In the genomic region with DNA sequence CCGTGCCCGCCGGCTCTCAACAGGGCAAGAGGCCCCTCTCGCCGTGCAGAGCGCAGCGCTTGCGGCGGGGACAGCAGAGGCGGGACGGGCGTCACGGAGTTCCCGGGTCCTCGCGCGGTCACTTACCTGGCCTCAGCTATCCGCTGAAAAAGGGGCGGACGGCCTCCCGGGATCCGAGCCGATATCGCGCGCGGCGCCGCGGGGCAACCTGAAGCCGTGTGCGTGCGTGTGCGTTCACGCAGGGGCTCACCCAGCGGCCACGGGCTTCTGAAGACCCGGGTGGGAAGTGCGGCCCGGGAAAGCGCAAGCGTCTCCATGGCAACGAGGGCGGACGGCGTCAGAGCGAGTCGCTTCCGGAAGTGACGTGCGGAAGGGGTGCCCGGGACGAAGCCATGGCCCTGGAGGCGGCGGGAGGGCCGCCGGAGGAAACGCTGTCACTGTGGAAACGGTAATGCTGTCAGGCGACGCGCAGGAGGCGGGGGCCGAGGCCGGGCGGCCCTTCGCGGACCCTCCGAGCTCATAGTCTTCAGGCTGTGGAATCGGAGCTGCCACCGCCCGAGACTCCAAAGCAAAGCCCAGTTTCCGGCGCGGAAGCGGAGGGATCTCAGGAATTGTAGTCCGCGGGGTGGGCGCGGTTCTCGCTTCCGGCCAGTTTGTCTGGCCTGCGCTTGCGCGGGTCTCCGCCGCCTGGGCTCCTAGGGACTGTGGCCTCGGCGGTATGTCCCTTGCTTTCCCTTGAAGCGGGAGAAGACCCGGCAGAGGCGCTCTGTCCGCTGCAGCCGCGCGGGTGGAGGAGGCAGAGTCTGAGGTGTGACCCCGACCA, we compare ENCODE assay signal across 1 cellular context.
TF ChIP-seq lines count a peak whose summit lies in the region.

A gene (plus strand): TSS at position 365 of the 823 bp plus-strand sequence. CDS start 28 bp downstream, at position 393.

TF ChIP-seq in HepG2, 621 proteins besides CTCF, POLR2A, EP300 and RAD21 (continued from another document and continues in another):
- TF ChIP-seq, protein P1, sequence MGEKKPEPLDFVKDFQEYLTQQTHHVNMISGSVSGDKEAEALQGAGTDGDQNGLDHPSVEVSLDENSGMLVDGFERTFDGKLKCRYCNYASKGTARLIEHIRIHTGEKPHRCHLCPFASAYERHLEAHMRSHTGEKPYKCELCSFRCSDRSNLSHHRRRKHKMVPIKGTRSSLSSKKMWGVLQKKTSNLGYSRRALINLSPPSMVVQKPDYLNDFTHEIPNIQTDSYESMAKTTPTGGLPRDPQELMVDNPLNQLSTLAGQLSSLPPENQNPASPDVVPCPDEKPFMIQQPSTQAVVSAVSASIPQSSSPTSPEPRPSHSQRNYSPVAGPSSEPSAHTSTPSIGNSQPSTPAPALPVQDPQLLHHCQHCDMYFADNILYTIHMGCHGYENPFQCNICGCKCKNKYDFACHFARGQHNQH (CRISPR knock-in tag; IDR thresholded peaks at IDR 0.05): peak; percentile 87
- TF ChIP-seq IKZF4 (CRISPR knock-in tag; IDR thresholded peaks at IDR 0.05; ENCODE audit: borderline replicate concordance, low read depth, not compliant biosample characterization) (peak; percentile 92), NCOA2 (CRISPR knock-in tag; IDR thresholded peaks at IDR 0.05) (no peak), IRF2 (CRISPR knock-in tag; IDR thresholded peaks at IDR 0.05) (peak; percentile 91), ZSCAN21 (CRISPR knock-in tag; IDR thresholded peaks at IDR 0.05; ENCODE audit: borderline replicate concordance) (no peak; the same call in none of the 2 replicates), PHF20 (CRISPR knock-in tag; IDR thresholded peaks at IDR 0.05) (peak; percentile 99), ZKSCAN5 (CRISPR knock-in tag; IDR thresholded peaks at IDR 0.05) (peak; percentile 43; the same call in 1 of the 2 replicates), ARNT2 (CRISPR knock-in tag; IDR thresholded peaks at IDR 0.05; ENCODE audit: low read depth) (peak; percentile 68; the same call in 1 of the 2 replicates), ZNF274 (CRISPR knock-in tag; IDR thresholded peaks at IDR 0.05) (peak; percentile 58; the same call in 1 of the 2 replicates), KLF11 (CRISPR knock-in tag; IDR thresholded peaks at IDR 0.05) (peak; percentile 80; the same call in 1 of the 2 replicates), ZNF317 (CRISPR knock-in tag; IDR thresholded peaks at IDR 0.05) (peak; percentile 88), MATR3 (CRISPR knock-in tag; IDR thresholded peaks at IDR 0.05) (no peak), TGIF2 (CRISPR knock-in tag; IDR thresholded peaks at IDR 0.05) (peak; percentile 49), FOXA1 (IDR thresholded peaks at IDR 0.05) (no peak), FOXA1 (CRISPR knock-in tag; IDR thresholded peaks at IDR 0.05) (no peak; the same call in 1 of the 2 replicates), HMG20A (CRISPR knock-in tag; IDR thresholded peaks at IDR 0.05; ENCODE audit: borderline replicate concordance) (no peak), ZFP36 (IDR thresholded peaks at IDR 0.05; ENCODE audit: borderline replicate concordance, low read depth, low read length, partially characterized antibody) (no peak), ZNF780A (CRISPR knock-in tag; IDR thresholded peaks at IDR 0.05) (no peak), ZNF792 (CRISPR knock-in tag; IDR thresholded peaks at IDR 0.05) (no peak; the same call in none of the 2 replicates), RELA (CRISPR knock-in tag; IDR thresholded peaks at IDR 0.05) (0 out of 2 replicates have a peak, but pooled peaks have one; percentile 60), ZNF24 (IDR thresholded peaks at IDR 0.05) (no peak), EZH2 (conservative IDR thresholded peaks at IDR 0.05; ENCODE audit: low read depth, low read length) (no peak), ZNF33B (CRISPR knock-in tag; IDR thresholded peaks at IDR 0.05) (peak; percentile 74; the same call in 1 of the 2 replicates), NCOA5 (CRISPR knock-in tag; IDR thresholded peaks at IDR 0.05) (no peak), ZNF883 (CRISPR knock-in tag; IDR thresholded peaks at IDR 0.05; ENCODE audit: not compliant biosample characterization) (peak; percentile 25), MXI1 (IDR thresholded peaks at IDR 0.05; ENCODE audit: borderline replicate concordance, low read depth, low read length) (peak; percentile 88; the same call in 2 of the 3 replicates), ELF4 (CRISPR knock-in tag; IDR thresholded peaks at IDR 0.05; ENCODE audit: borderline replicate concordance) (peak; percentile 97)
- TF ChIP-seq, protein P2, sequence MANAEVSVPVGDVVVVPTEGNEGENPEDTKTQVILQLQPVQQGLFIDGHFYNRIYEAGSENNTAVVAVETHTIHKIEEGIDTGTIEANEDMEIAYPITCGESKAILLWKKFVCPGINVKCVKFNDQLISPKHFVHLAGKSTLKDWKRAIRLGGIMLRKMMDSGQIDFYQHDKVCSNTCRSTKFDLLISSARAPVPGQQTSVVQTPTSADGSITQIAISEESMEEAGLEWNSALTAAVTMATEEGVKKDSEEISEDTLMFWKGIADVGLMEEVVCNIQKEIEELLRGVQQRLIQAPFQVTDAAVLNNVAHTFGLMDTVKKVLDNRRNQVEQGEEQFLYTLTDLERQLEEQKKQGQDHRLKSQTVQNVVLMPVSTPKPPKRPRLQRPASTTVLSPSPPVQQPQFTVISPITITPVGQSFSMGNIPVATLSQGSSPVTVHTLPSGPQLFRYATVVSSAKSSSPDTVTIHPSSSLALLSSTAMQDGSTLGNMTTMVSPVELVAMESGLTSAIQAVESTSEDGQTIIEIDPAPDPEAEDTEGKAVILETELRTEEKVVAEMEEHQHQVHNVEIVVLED (CRISPR knock-in tag; IDR thresholded peaks at IDR 0.05; ENCODE audit: borderline replicate concordance): peak; percentile 91
- TF ChIP-seq, protein P3, sequence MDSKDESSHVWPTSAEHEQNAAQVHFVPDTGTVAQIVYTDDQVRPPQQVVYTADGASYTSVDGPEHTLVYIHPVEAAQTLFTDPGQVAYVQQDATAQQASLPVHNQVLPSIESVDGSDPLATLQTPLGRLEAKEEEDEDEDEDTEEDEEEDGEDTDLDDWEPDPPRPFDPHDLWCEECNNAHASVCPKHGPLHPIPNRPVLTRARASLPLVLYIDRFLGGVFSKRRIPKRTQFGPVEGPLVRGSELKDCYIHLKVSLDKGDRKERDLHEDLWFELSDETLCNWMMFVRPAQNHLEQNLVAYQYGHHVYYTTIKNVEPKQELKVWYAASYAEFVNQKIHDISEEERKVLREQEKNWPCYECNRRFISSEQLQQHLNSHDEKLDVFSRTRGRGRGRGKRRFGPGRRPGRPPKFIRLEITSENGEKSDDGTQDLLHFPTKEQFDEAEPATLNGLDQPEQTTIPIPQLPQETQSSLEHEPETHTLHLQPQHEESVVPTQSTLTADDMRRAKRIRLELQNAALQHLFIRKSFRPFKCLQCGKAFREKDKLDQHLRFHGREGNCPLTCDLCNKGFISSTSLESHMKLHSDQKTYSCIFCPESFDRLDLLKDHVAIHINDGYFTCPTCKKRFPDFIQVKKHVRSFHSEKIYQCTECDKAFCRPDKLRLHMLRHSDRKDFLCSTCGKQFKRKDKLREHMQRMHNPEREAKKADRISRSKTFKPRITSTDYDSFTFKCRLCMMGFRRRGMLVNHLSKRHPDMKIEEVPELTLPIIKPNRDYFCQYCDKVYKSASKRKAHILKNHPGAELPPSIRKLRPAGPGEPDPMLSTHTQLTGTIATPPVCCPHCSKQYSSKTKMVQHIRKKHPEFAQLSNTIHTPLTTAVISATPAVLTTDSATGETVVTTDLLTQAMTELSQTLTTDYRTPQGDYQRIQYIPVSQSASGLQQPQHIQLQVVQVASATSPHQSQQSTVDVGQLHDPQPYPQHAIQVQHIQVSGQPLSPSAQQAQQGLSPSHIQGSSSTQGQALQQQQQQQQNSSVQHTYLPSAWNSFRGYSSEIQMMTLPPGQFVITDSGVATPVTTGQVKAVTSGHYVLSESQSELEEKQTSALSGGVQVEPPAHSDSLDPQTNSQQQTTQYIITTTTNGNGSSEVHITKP (CRISPR knock-in tag; IDR thresholded peaks at IDR 0.05; ENCODE audit: low read depth): peak; percentile 92
- TF ChIP-seq, protein P4, sequence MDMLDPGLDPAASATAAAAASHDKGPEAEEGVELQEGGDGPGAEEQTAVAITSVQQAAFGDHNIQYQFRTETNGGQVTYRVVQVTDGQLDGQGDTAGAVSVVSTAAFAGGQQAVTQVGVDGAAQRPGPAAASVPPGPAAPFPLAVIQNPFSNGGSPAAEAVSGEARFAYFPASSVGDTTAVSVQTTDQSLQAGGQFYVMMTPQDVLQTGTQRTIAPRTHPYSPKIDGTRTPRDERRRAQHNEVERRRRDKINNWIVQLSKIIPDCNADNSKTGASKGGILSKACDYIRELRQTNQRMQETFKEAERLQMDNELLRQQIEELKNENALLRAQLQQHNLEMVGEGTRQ (IDR thresholded peaks at IDR 0.05; ENCODE audit: low read depth, low read length): no peak
- TF ChIP-seq, protein P4 (CRISPR knock-in tag; IDR thresholded peaks at IDR 0.05; ENCODE audit: borderline replicate concordance): peak; percentile 53; the same call in 1 of the 2 replicates
- TF ChIP-seq, protein P5, sequence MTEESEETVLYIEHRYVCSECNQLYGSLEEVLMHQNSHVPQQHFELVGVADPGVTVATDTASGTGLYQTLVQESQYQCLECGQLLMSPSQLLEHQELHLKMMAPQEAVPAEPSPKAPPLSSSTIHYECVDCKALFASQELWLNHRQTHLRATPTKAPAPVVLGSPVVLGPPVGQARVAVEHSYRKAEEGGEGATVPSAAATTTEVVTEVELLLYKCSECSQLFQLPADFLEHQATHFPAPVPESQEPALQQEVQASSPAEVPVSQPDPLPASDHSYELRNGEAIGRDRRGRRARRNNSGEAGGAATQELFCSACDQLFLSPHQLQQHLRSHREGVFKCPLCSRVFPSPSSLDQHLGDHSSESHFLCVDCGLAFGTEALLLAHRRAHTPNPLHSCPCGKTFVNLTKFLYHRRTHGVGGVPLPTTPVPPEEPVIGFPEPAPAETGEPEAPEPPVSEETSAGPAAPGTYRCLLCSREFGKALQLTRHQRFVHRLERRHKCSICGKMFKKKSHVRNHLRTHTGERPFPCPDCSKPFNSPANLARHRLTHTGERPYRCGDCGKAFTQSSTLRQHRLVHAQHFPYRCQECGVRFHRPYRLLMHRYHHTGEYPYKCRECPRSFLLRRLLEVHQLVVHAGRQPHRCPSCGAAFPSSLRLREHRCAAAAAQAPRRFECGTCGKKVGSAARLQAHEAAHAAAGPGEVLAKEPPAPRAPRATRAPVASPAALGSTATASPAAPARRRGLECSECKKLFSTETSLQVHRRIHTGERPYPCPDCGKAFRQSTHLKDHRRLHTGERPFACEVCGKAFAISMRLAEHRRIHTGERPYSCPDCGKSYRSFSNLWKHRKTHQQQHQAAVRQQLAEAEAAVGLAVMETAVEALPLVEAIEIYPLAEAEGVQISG (CRISPR knock-in tag; IDR thresholded peaks at IDR 0.05): peak; percentile 95
- TF ChIP-seq, protein P6, sequence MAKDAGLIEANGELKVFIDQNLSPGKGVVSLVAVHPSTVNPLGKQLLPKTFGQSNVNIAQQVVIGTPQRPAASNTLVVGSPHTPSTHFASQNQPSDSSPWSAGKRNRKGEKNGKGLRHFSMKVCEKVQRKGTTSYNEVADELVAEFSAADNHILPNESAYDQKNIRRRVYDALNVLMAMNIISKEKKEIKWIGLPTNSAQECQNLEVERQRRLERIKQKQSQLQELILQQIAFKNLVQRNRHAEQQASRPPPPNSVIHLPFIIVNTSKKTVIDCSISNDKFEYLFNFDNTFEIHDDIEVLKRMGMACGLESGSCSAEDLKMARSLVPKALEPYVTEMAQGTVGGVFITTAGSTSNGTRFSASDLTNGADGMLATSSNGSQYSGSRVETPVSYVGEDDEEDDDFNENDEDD (CRISPR knock-in tag; IDR thresholded peaks at IDR 0.05; ENCODE audit: borderline replicate concordance): peak; percentile 61; the same call in 1 of the 2 replicates
- TF ChIP-seq, protein P7, sequence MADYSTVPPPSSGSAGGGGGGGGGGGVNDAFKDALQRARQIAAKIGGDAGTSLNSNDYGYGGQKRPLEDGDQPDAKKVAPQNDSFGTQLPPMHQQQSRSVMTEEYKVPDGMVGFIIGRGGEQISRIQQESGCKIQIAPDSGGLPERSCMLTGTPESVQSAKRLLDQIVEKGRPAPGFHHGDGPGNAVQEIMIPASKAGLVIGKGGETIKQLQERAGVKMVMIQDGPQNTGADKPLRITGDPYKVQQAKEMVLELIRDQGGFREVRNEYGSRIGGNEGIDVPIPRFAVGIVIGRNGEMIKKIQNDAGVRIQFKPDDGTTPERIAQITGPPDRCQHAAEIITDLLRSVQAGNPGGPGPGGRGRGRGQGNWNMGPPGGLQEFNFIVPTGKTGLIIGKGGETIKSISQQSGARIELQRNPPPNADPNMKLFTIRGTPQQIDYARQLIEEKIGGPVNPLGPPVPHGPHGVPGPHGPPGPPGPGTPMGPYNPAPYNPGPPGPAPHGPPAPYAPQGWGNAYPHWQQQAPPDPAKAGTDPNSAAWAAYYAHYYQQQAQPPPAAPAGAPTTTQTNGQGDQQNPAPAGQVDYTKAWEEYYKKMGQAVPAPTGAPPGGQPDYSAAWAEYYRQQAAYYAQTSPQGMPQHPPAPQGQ (CRISPR knock-in tag; IDR thresholded peaks at IDR 0.05; ENCODE audit: borderline replicate concordance): no peak
- TF ChIP-seq, protein P8, sequence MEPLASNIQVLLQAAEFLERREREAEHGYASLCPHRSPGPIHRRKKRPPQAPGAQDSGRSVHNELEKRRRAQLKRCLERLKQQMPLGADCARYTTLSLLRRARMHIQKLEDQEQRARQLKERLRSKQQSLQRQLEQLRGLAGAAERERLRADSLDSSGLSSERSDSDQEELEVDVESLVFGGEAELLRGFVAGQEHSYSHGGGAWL (CRISPR knock-in tag; IDR thresholded peaks at IDR 0.05): peak; percentile 82
- TF ChIP-seq, protein P9, sequence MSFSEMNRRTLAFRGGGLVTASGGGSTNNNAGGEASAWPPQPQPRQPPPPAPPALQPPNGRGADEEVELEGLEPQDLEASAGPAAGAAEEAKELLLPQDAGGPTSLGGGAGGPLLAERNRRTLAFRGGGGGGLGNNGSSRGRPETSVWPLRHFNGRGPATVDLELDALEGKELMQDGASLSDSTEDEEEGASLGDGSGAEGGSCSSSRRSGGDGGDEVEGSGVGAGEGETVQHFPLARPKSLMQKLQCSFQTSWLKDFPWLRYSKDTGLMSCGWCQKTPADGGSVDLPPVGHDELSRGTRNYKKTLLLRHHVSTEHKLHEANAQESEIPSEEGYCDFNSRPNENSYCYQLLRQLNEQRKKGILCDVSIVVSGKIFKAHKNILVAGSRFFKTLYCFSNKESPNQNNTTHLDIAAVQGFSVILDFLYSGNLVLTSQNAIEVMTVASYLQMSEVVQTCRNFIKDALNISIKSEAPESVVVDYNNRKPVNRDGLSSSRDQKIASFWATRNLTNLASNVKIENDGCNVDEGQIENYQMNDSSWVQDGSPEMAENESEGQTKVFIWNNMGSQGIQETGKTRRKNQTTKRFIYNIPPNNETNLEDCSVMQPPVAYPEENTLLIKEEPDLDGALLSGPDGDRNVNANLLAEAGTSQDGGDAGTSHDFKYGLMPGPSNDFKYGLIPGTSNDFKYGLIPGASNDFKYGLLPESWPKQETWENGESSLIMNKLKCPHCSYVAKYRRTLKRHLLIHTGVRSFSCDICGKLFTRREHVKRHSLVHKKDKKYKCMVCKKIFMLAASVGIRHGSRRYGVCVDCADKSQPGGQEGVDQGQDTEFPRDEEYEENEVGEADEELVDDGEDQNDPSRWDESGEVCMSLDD (CRISPR knock-in tag; IDR thresholded peaks at IDR 0.05; ENCODE audit: borderline replicate concordance): no peak
